9 cellular contexts compared by ENCODE assay signal in genomic region chr13:47999973-48000372, GRCh38. TPM values are rescaled to one million over a fixed set of nuclear protein-coding genes. Genes with fewer than 3 reads are reported as not detected.
DNase-seq lines count a peak whose midpoint lies in the region; TF ChIP-seq lines count a peak whose summit lies in the region.
"Had no signal": no experiment of that assay in that cellular context is flagged by ENCODE, and none has a peak within 500 bp of the region (broad histone marks: within the 10 kb centered on the region; RNA-seq: fewer than 3 reads in every experiment).

No MANE protein-coding gene starts in this region.

- 33% methylated on average over 5 of the region's 5 CpGs for WGBS in suprapubic skin

- peak overlapping the region; percentile 98 for H3K4me3 ChIP-seq in suprapubic skin

- peaks cover 25% of the 10 kb centered on the region for H3K4me1 Mint-ChIP-seq in activated CD4-positive, alpha-beta T cell treated with anti-CD3 and anti-CD28 coated beads, Interleukin-2, amount 10 ng/mL, durations not matched to agents 24 days and 14 days
- H3K4me1 Mint-ChIP-seq in activated naive CD8-positive, alpha-beta T cell (ENCODE audit: low read depth), result peaks cover 36% of the 10 kb centered on the region
- peaks cover 30 to 45% of the 10 kb centered on the region in 2 donors for H3K4me1 Mint-ChIP-seq in immature natural killer cell

- H3K27ac ChIP-seq in suprapubic skin, result no peak overlapping the region

- H3K4me1 ChIP-seq in suprapubic skin, result peaks cover 27% of the 10 kb centered on the region

- TF ChIP-seq CTCF in suprapubic skin (IDR thresholded peaks at IDR 0.05), result no peak

- H3K27me3 ChIP-seq in suprapubic skin, result no peaks in the 10 kb centered on the region

- TF ChIP-seq EP300 in suprapubic skin (IDR thresholded peaks at IDR 0.05), result no peak

- H3K27me3 Mint-ChIP-seq in activated CD4-positive, alpha-beta T cell treated with anti-CD3 and anti-CD28 coated beads, Interleukin-2, amount 10 ng/mL, durations not matched to agents 24 days and 14 days, result no peaks in the 10 kb centered on the region
- H3K27me3 Mint-ChIP-seq in activated naive CD8-positive, alpha-beta T cell, result no peaks in the 10 kb centered on the region
- peaks cover 0 to 2% (median 0%) of the 10 kb centered on the region in 3 donors for H3K27me3 Mint-ChIP-seq in immature natural killer cell (ENCODE audit: low read depth in 3 of 3)

- no peak for DNase-seq in activated CD4-positive, alpha-beta T cell treated with anti-CD3 and anti-CD28 coated beads, Interleukin-2, amount 10 ng/mL, durations not matched to agents 24 days and 14 days
- no peak for DNase-seq in activated CD4-positive, alpha-beta T cell treated with anti-CD3 and anti-CD28 coated beads, Interleukin-2, amount 50 U/mL, for 48 hours
- DNase-seq in immature natural killer cell (no peak), suprapubic skin (ENCODE audit: low spot score in 2 of 2) (no peak), HPDE6-E6E7 (ENCODE audit: extremely low spot score) (no peak), iPS-NIHi11 (ENCODE audit: low spot score) (no peak), cortex of kidney (lab: John Stamatoyannopoulos, UW) (no peak)
- DNase-seq: T-helper 9 cell had no signal

- no peaks in the 10 kb centered on the region for H3K36me3 ChIP-seq in suprapubic skin

- TF ChIP-seq POLR2A in suprapubic skin (IDR thresholded peaks at IDR 0.05), result no peak

- no peak overlapping the region for H3K27ac Mint-ChIP-seq in activated CD4-positive, alpha-beta T cell treated with anti-CD3 and anti-CD28 coated beads, Interleukin-2, amount 10 ng/mL, durations not matched to agents 24 days and 14 days
- peak overlapping the region; percentile 16 for H3K27ac Mint-ChIP-seq in activated naive CD8-positive, alpha-beta T cell
- peak overlapping the region in 3 of 6 donors; percentile 6 to 85 (median 81) for H3K27ac Mint-ChIP-seq in immature natural killer cell

- H3K9me3 Mint-ChIP-seq in activated CD4-positive, alpha-beta T cell treated with anti-CD3 and anti-CD28 coated beads, Interleukin-2, amount 10 ng/mL, durations not matched to agents 24 days and 14 days, result no peaks in the 10 kb centered on the region
- no peaks in the 10 kb centered on the region for H3K9me3 Mint-ChIP-seq in activated naive CD8-positive, alpha-beta T cell (ENCODE audit: low read depth)
- H3K9me3 Mint-ChIP-seq in immature natural killer cell, result no peaks in the 10 kb centered on the region

- intact Hi-C loops in activated CD4-positive, alpha-beta T cell treated with anti-CD3 and anti-CD28 coated beads, Interleukin-2, amount 10 ng/mL, durations not matched to agents 24 days and 14 days (cut with micrococcal nuclease), result no loop called here

- no peaks in the 10 kb centered on the region for H3K9me3 ChIP-seq in suprapubic skin

- H3K36me3 Mint-ChIP-seq in activated CD4-positive, alpha-beta T cell treated with anti-CD3 and anti-CD28 coated beads, Interleukin-2, amount 10 ng/mL, durations not matched to agents 24 days and 14 days (ENCODE audit: low read depth), result peaks cover 13% of the 10 kb centered on the region
- peaks cover 5% of the 10 kb centered on the region for H3K36me3 Mint-ChIP-seq in activated naive CD8-positive, alpha-beta T cell
- H3K36me3 Mint-ChIP-seq in immature natural killer cell, result peaks cover 0 to 3% (median 0%) of the 10 kb centered on the region in 3 donors

- H3K4me3 Mint-ChIP-seq in activated CD4-positive, alpha-beta T cell treated with anti-CD3 and anti-CD28 coated beads, Interleukin-2, amount 10 ng/mL, durations not matched to agents 24 days and 14 days, result peak overlapping the region; percentile 94
- H3K4me3 Mint-ChIP-seq in activated naive CD8-positive, alpha-beta T cell, result peak overlapping the region; percentile 95
- H3K4me3 Mint-ChIP-seq in immature natural killer cell, result peak overlapping the region; percentile 93 to 97 (median 95)

RNA-seq across cellular contexts. Expression of gene SUCLA2, which starts 1.1 kb away (rescaled TPM):
- total RNA-seq in activated CD4-positive, alpha-beta T cell treated with anti-CD3 and anti-CD28 coated beads, Interleukin-2, amount 10 ng/mL, durations not matched to agents 24 days and 14 days, result 44.6 and 45.3 TPM in 2 replicates
- polyA plus RNA-seq in immature natural killer cell, result 10 to 100 TPM; 22.1 to 35.9 (median 22.7) TPM
- total RNA-seq in suprapubic skin, result 10 to 100 TPM; 26.1 to 49.6 (median 38.0) TPM

RNA-seq across cellular contexts. Expression of gene NUDT15, which starts 37.6 kb away (rescaled TPM):
- total RNA-seq in activated CD4-positive, alpha-beta T cell treated with anti-CD3 and anti-CD28 coated beads, Interleukin-2, amount 10 ng/mL, durations not matched to agents 24 days and 14 days, result 18.2 and 19.1 TPM in 2 replicates
- polyA plus RNA-seq in immature natural killer cell, result 10 to 100 TPM in 2 of 3 donors, 1 to 10 TPM in 1; 8.2 to 12.3 (median 10.4) TPM
- 1 to 10 TPM; 5.6 to 10.0 (median 9.1) TPM for total RNA-seq in suprapubic skin
